Comparison of ENCODE assay signal across 9 cellular contexts in genomic region chr15:70974004-70974832, GRCh38.
DNase-seq lines count a peak whose midpoint lies in the region; ATAC-seq and TF ChIP-seq lines count a peak whose summit lies in the region.
"Had no signal": no experiment of that assay in that cellular context is flagged by ENCODE, and none has a peak within 500 bp of the region (broad histone marks: within the 10 kb centered on the region; RNA-seq: fewer than 3 reads in every experiment).

No MANE protein-coding gene starts in this region.

- H3K36me3 ChIP-seq in heart left ventricle = peaks cover 0 to 3% (median 0%) of the 10 kb centered on the region in 9 donors
- no peaks in the 10 kb centered on the region for H3K36me3 ChIP-seq in upper lobe of right lung

- DNase-seq in heart left ventricle = no peak
- DNase-seq in cardiac septum (ENCODE audit: low spot score) = no peak
- peak; percentile 17 for DNase-seq in RWPE1 (ENCODE audit: low spot score)
- peak; percentile 63 for DNase-seq in fibroblast of the conjunctiva (ENCODE audit: low read depth)
- DNase-seq in upper lobe of right lung = no peak
- no peak for DNase-seq in NCI-H1436 (lab: John Stamatoyannopoulos, UW)
- DNase-seq: NCI-H146 had no signal

- POLR2A ChIA-PET in RWPE1 (lab: Yijun Ruan, JAX; ENCODE audit: low non-redundant PET) = interaction anchor here (0.6 kb wide), 1 partner anchor 141 kb away, joined by 5 read pairs; the partner anchor contains the start of gene THSD4

- H3K27ac ChIP-seq in heart left ventricle = no peak overlapping the region
- H3K27ac ChIP-seq in RWPE1 = no peak overlapping the region
- no peak overlapping the region for H3K27ac ChIP-seq in upper lobe of right lung

- no peak overlapping the region for H3K4me3 ChIP-seq in heart left ventricle
- no peak overlapping the region for H3K4me3 ChIP-seq in upper lobe of right lung

- TF ChIP-seq CTCF in heart left ventricle (IDR thresholded peaks at IDR 0.05) = peak in 8 of 12 donors; percentile 6 to 45 (median 32)
- TF ChIP-seq CTCF in RWPE1 (conservative IDR thresholded peaks at IDR 0.05; ENCODE audit: low read depth) = peak; percentile 28
- peak; percentile 30 for TF ChIP-seq CTCF in upper lobe of right lung (IDR thresholded peaks at IDR 0.05)

- 74 to 86% (median 75%) methylated on average over 5 of the region's 5 CpGs for WGBS in heart left ventricle, 4 donors

- ATAC-seq in heart left ventricle (no peak), upper lobe of right lung (no peak), GM19395 (IDR thresholded peaks at IDR 0.05; ENCODE audit: unreplicated experiment) (no peak), HG02571 (IDR thresholded peaks at IDR 0.05; ENCODE audit: unreplicated experiment) (no peak)

- H3K27me3 ChIP-seq in heart left ventricle = no peaks in the 10 kb centered on the region
- no peaks in the 10 kb centered on the region for H3K27me3 ChIP-seq in upper lobe of right lung

- no peak for TF ChIP-seq POLR2A in heart left ventricle (IDR thresholded peaks at IDR 0.05)

- CTCF ChIA-PET in RWPE1 (lab: Yijun Ruan, JAX) = interaction anchor here (0.6 to 1.5 kb wide), 5 partner anchors 27 to 470 kb away, joined by 3 to 6 read pairs (median 4); no protein-coding TSS in a partner anchor

- H3K4me1 ChIP-seq in heart left ventricle (no peaks in the 10 kb centered on the region), upper lobe of right lung (no peaks in the 10 kb centered on the region)

- intact Hi-C loops in heart left ventricle (cut with DNase I) = loop anchor here in 1 of 10 donors (10.0 kb wide), 1 partner anchor 471 kb away; no protein-coding TSS in a partner anchor
- intact Hi-C loops in cardiac septum (cut with DNase I) = loop anchor here (10.0 kb wide), 1 partner anchor 131 kb away; no protein-coding TSS in a partner anchor
- intact Hi-C loops in upper lobe of right lung (cut with DNase I) = no loop called here

- peaks cover 0 to 6% (median 0%) of the 10 kb centered on the region in 12 donors for H3K9me3 ChIP-seq in heart left ventricle
- no peaks in the 10 kb centered on the region for H3K9me3 ChIP-seq in upper lobe of right lung

Comparison
In these comparisons a context has a peak if more than half of its experiments do, and no peak if none do; other contexts are left out.
1. DNase-seq: peak in RWPE1 (single experiment) and fibroblast of the conjunctiva (single experiment); none in heart left ventricle (0 of 5), cardiac septum (single experiment), upper lobe of right lung (single experiment) and NCI-H1436 (single experiment).
2. Peak in every context shown above with its lines, with median percentiles within 50 percentile points of each other: CTCF ChIP-seq.